In genomic region chr19:7868326-7868670, GRCh38 we compare ENCODE assay signal across 8 cellular contexts. TPM values are rescaled to one million over a fixed set of nuclear protein-coding genes. Genes with fewer than 3 reads are reported as not detected.
A peak's percentile ranks its signal among the peaks of the same experiment; 100 is the strongest.
DNase-seq lines count a peak whose midpoint lies in the region; TF ChIP-seq lines count a peak whose summit lies in the region.

No MANE protein-coding gene starts in this region.

- H4K20me1 ChIP-seq in PC-9 (ENCODE audit: insufficient read depth), result no peaks in the 10 kb centered on the region

- TF ChIP-seq CTCF in PC-9 (conservative IDR thresholded peaks at IDR 0.05), result no peak

- intact Hi-C loops in PC-9 (cut with micrococcal nuclease; ENCODE audit: unreplicated experiment), result loop anchor here (1.0 to 2.0 kb wide), 2 partner anchors 21 to 35 kb away; partner anchors contain the start of genes LRRC8E and MAP2K7

- H3K4me3 ChIP-seq in PC-9, result peak overlapping the region; percentile 70
- peak overlapping the region; percentile 48 for H3K4me3 ChIP-seq in effector memory CD4-positive, alpha-beta T cell (ENCODE audit: insufficient read depth, low read depth, low read length, poor library complexity, severe bottlenecking)
- H3K4me3 ChIP-seq in rectal smooth muscle tissue (ENCODE audit: low read length), result peak overlapping the region; percentile 77

- H3K27me3 ChIP-seq in PC-9 (ENCODE audit: insufficient read depth, low read depth), result no peaks in the 10 kb centered on the region
- peaks cover 12% of the 10 kb centered on the region for H3K27me3 ChIP-seq in effector memory CD4-positive, alpha-beta T cell (replicated peaks; ENCODE audit: control insufficient read depth, insufficient read depth, low read length, poor library complexity, severe bottlenecking)
- peaks cover 27% of the 10 kb centered on the region for H3K27me3 ChIP-seq in rectal smooth muscle tissue (ENCODE audit: control insufficient read depth, insufficient read depth, low read length)

- peak overlapping the region; percentile 72 for H2AFZ ChIP-seq in PC-9

- H3K4me1 ChIP-seq in ES-I3 (ENCODE audit: insufficient read depth, low read length) (peaks cover 5% of the 10 kb centered on the region; the same call in 1 of the 2 replicates), PC-9 (replicated peaks; ENCODE audit: insufficient read depth) (peaks cover 21% of the 10 kb centered on the region), rectal smooth muscle tissue (ENCODE audit: control insufficient read depth, insufficient read depth, low read length) (peaks cover 5% of the 10 kb centered on the region)
- peaks cover 40% of the 10 kb centered on the region for H3K4me1 ChIP-seq in effector memory CD4-positive, alpha-beta T cell (ENCODE audit: control insufficient read depth, insufficient read depth, low read length, poor library complexity, severe bottlenecking)

- H3K9me3 ChIP-seq in ES-I3 (ENCODE audit: control insufficient read depth, insufficient read depth, low read length) (no peaks in the 10 kb centered on the region), PC-9 (ENCODE audit: insufficient read depth, low read depth) (no peaks in the 10 kb centered on the region)
- H3K9me3 ChIP-seq in effector memory CD4-positive, alpha-beta T cell (ENCODE audit: control insufficient read depth, low read length), result no peaks in the 10 kb centered on the region

- peak overlapping the region; percentile 85 for H3K4me2 ChIP-seq in PC-9

- H3K9ac ChIP-seq in ES-I3 (ENCODE audit: low read depth, low read length) (peak overlapping the region; percentile 56; the same call in 1 of the 2 replicates), rectal smooth muscle tissue (ENCODE audit: low read length) (no peak overlapping the region)

- H3F3A ChIP-seq in PC-9 (ENCODE audit: insufficient read depth, low read depth), result peaks cover 50% of the 10 kb centered on the region

- no peaks in the 10 kb centered on the region for H3K9me2 ChIP-seq in PC-9 (ENCODE audit: insufficient read depth)

- CTCF ChIA-PET in PC-9 (lab: Charles Lee), result interaction anchor here (0.7 to 2.0 kb wide), 5 partner anchors 16 to 513 kb away, joined by 3 to 20 read pairs (median 10); partner anchors contain the start of genes MAP2K7, SNAPC2 and TIMM44

- H3K27ac ChIP-seq in PC-9 (no peak overlapping the region), rectal smooth muscle tissue (ENCODE audit: low read depth, low read length) (no peak overlapping the region)
- H3K27ac ChIP-seq in effector memory CD4-positive, alpha-beta T cell (ENCODE audit: insufficient read depth, low read length, poor library complexity, severe bottlenecking), result peak overlapping the region; percentile 67

- H3K36me3 ChIP-seq in ES-I3 (ENCODE audit: insufficient read depth, low read length), result no peaks in the 10 kb centered on the region
- no peaks in the 10 kb centered on the region for H3K36me3 ChIP-seq in PC-9 (ENCODE audit: low read depth)
- H3K36me3 ChIP-seq in effector memory CD4-positive, alpha-beta T cell (ENCODE audit: control insufficient read depth, insufficient read depth, low read length), result no peaks in the 10 kb centered on the region
- no peaks in the 10 kb centered on the region for H3K36me3 ChIP-seq in rectal smooth muscle tissue (ENCODE audit: control insufficient read depth, insufficient read depth, low read length)

- BruUV-seq in PC-9 (replicated peaks; lab: Mats Ljungman, UMichigan), result TSS peak; percentile 10

- POLR2A ChIA-PET in PC-9 (lab: Charles Lee; ENCODE audit: unreplicated experiment), result interaction anchor here (0.5 kb wide), 1 partner anchor 35 kb away, joined by 4 read pairs; no protein-coding TSS in a partner anchor

- no peak for DNase-seq in PC-9
- no peak for DNase-seq in effector memory CD4-positive, alpha-beta T cell
- no peak for DNase-seq in retina
- no peak for DNase-seq in SW 1271 (lab: John Stamatoyannopoulos, UW)
- DNase-seq in iPS-NIHi7 (ENCODE audit: extremely low spot score), result no peak
- DNase-seq in iPS-NIHi11 (ENCODE audit: low spot score), result no peak

- no peaks in the 10 kb centered on the region for H3K79me2 ChIP-seq in PC-9 (ENCODE audit: low read depth)

RNA-seq across cellular contexts. Expression of gene PRR36, which starts 5.9 kb away (rescaled TPM):
- 12.9 and 20.3 TPM in 2 replicates for total RNA-seq in PC-9 (2021)

RNA-seq across cellular contexts. Expression of gene LRRC8E, which starts 20.0 kb away (rescaled TPM):
- total RNA-seq in PC-9 (2021), result 24.1 and 24.4 TPM in 2 replicates

RNA-seq across cellular contexts. Expression of gene MAP2K7, which starts 35.4 kb away (rescaled TPM):
- 52.4 and 54.0 TPM in 2 replicates for total RNA-seq in PC-9 (2021)

RNA-seq across cellular contexts. Expression of gene EVI5L, which starts 38.3 kb away (rescaled TPM):
- 13.1 and 19.2 TPM in 2 replicates for total RNA-seq in PC-9 (2021)

RNA-seq across cellular contexts. Expression of gene TGFBR3L, which starts 46.3 kb away (rescaled TPM):
- 2.0 and 2.3 TPM in 2 replicates for total RNA-seq in PC-9 (2021)
